In genomic region chr14:89324501-89325298, GRCh38 we compare ENCODE assay signal across 14 cellular contexts.
A peak's percentile ranks its signal among the peaks of the same experiment; 100 is the strongest.
DNase-seq lines count a peak whose midpoint lies in the region; ATAC-seq, FAIRE-seq and TF ChIP-seq lines count a peak whose summit lies in the region.
"Had no signal": no experiment of that assay in that cellular context is flagged by ENCODE, and none has a peak within 500 bp of the region (broad histone marks: within the 10 kb centered on the region; RNA-seq: fewer than 3 reads in every experiment).

No MANE protein-coding gene starts in this region.

- intact Hi-C loops in HepG2 (cut with micrococcal nuclease; ENCODE audit: unreplicated experiment) (no loop called here), right lobe of liver (cut with DNase I) (no loop called here), upper lobe of right lung (cut with DNase I) (no loop called here), left ventricle myocardium inferior (cut with micrococcal nuclease) (no loop called here)

- H3K4me3 ChIP-seq in HepG2 (replicated peaks in 1 of 3; ENCODE audit: insufficient read depth in 1 of 3, low read depth in 2 of 3, low read length in 3 of 3): no peak overlapping the region
- H3K4me3 ChIP-seq in right lobe of liver: no peak overlapping the region
- H3K4me3 ChIP-seq in Loucy (ENCODE audit: low read length, poor library complexity, severe bottlenecking): no peak overlapping the region
- no peak overlapping the region for H3K4me3 ChIP-seq in upper lobe of right lung
- H3K4me3 ChIP-seq in left ventricle myocardium inferior: no peak overlapping the region
- H3K4me3 ChIP-seq: mucosa of descending colon had no signal

- POLR2A ChIA-PET in HepG2 (lab: Yijun Ruan, JAX): interaction anchor here (1.0 kb wide), 1 partner anchor 27 kb away, joined by 3 read pairs; no protein-coding TSS in a partner anchor

- TF ChIP-seq CTCF in HepG2 (CRISPR knock-in tag; IDR thresholded peaks at IDR 0.05): no peak
- no peak for TF ChIP-seq CTCF in right lobe of liver (IDR thresholded peaks at IDR 0.05)
- no peak for TF ChIP-seq CTCF in Loucy (conservative IDR thresholded peaks at IDR 0.05; ENCODE audit: low read length)
- TF ChIP-seq CTCF in upper lobe of right lung (IDR thresholded peaks at IDR 0.05): no peak
- no peak for TF ChIP-seq CTCF in left ventricle myocardium inferior (IDR thresholded peaks at IDR 0.05; ENCODE audit: borderline replicate concordance)

- H3K79me2 ChIP-seq in HepG2 (ENCODE audit: insufficient read depth, low read length) (peaks cover 83% of the 10 kb centered on the region), Loucy (ENCODE audit: insufficient read depth, low read length) (peaks cover 90% of the 10 kb centered on the region)

- 98% methylated on average over 9 of the region's 9 CpGs for WGBS in HepG2 (ENCODE audit: low lambda C conversion rate)
- 89% methylated on average over 5 of the region's 9 CpGs for WGBS in right lobe of liver (ENCODE audit: insufficient coverage, low coverage, low lambda C conversion rate, missing lambda C conversion rate)

- in situ Hi-C loops in HepG2 (cut with HindIII; ENCODE audit: extremely low pct_ligation_motif_present, low pct_unique_long_range_greater_than_20kb): no loop called here

- no peak for FAIRE-seq in HepG2 (lab: Jason Lieb, UNC)
- FAIRE-seq: G401.6 had no signal

- CTCF ChIA-PET in HepG2 (lab: Yijun Ruan, JAX; ENCODE audit: low intra/inter-chr PET ratio, low total read pairs): no interaction called here

- no peak overlapping the region for H2AFZ ChIP-seq in HepG2 (ENCODE audit: low read length)
- H2AFZ ChIP-seq in Loucy (ENCODE audit: low read length): no peak overlapping the region

- no TSS peak for BruUV-seq in HepG2 (replicated peaks; lab: Mats Ljungman, UMichigan)

- TF ChIP-seq RAD21 in HepG2 (CRISPR knock-in tag; IDR thresholded peaks at IDR 0.05): no peak

- DNase-seq in HepG2 (ENCODE audit: low spot score) (no peak), right lobe of liver (no peak), upper lobe of right lung (no peak), OCI-M1 (lab: John Stamatoyannopoulos, UW) (no peak), left ventricle myocardium inferior (no peak)
- DNase-seq: activated CD4-positive, alpha-beta T cell treated with anti-CD3 and anti-CD28 coated beads for 1 hour; endodermal cell; mucosa of descending colon; NCI-H2107; stimulated activated naive CD4-positive, alpha-beta T cell treated with Interleukin-2 at 50 U/mL for 16 hours had no signal

- TF ChIP-seq POLR2A in HepG2 (IDR thresholded peaks at IDR 0.05; ENCODE audit: insufficient read depth in 1 of 2, low read depth in 2 of 2, low read length in 2 of 2): no peak
- no peak for TF ChIP-seq POLR2A in right lobe of liver (IDR thresholded peaks at IDR 0.05)

- no peaks in the 10 kb centered on the region for H3K9me2 ChIP-seq in Loucy (replicated peaks; ENCODE audit: low read depth, low read length)

- TF ChIP-seq EP300 in HepG2 (IDR thresholded peaks at IDR 0.05; ENCODE audit: low read depth in 2 of 2, low read length in 2 of 2) (no peak), HepG2 (CRISPR knock-in tag; IDR thresholded peaks at IDR 0.05; ENCODE audit: borderline replicate concordance) (no peak)

- no peak overlapping the region for H3K27ac ChIP-seq in HepG2 (ENCODE audit: extremely low read length, insufficient read depth, low read length)
- no peak overlapping the region for H3K27ac ChIP-seq in right lobe of liver
- H3K27ac ChIP-seq in upper lobe of right lung: no peak overlapping the region
- H3K27ac ChIP-seq in left ventricle myocardium inferior (replicated peaks): no peak overlapping the region

- H3K4me2 ChIP-seq in HepG2 (ENCODE audit: low read depth, low read length) (no peak overlapping the region), Loucy (ENCODE audit: low read depth, low read length, poor library complexity, severe bottlenecking) (peak overlapping the region; percentile 37)

- H4K20me1 ChIP-seq in HepG2 (ENCODE audit: insufficient read depth, low read length) (peaks cover 17% of the 10 kb centered on the region; the same call in 1 of the 2 replicates), Loucy (ENCODE audit: insufficient read depth, low read length, poor library complexity, severe bottlenecking) (peaks cover 37% of the 10 kb centered on the region)

- H3K36me3 ChIP-seq in HepG2 (replicated peaks in 1 of 2; ENCODE audit: control insufficient read depth in 1 of 2, insufficient read depth in 2 of 2, low read length in 2 of 2): peaks cover 17 to 35% of the 10 kb centered on the region in 2 experiments
- H3K36me3 ChIP-seq in right lobe of liver: no peaks in the 10 kb centered on the region
- peaks cover 45% of the 10 kb centered on the region; the same call in 1 of the 2 replicates for H3K36me3 ChIP-seq in Loucy (ENCODE audit: insufficient read depth, low read length)
- no peaks in the 10 kb centered on the region for H3K36me3 ChIP-seq in upper lobe of right lung
- peaks cover 8% of the 10 kb centered on the region for H3K36me3 ChIP-seq in left ventricle myocardium inferior

- H3K4me1 ChIP-seq in HepG2 (ENCODE audit: insufficient read depth, low read length): peaks cover 40% of the 10 kb centered on the region
- peaks cover 0 to 25% (median 9%) of the 10 kb centered on the region in 4 donors for H3K4me1 ChIP-seq in right lobe of liver
- H3K4me1 ChIP-seq in Loucy (ENCODE audit: insufficient read depth, low read length, poor library complexity, severe bottlenecking): peaks cover 11% of the 10 kb centered on the region
- peaks cover 4% of the 10 kb centered on the region for H3K4me1 ChIP-seq in upper lobe of right lung
- peaks cover 32% of the 10 kb centered on the region for H3K4me1 ChIP-seq in left ventricle myocardium inferior

- no peak overlapping the region for H3K9ac ChIP-seq in HepG2 (ENCODE audit: insufficient read depth, low read depth, low read length)
- no peak overlapping the region for H3K9ac ChIP-seq in Loucy (ENCODE audit: low read depth, low read length, poor library complexity, severe bottlenecking)

- H3K9me3 ChIP-seq in HepG2 (ENCODE audit: low read length) (no peaks in the 10 kb centered on the region), right lobe of liver (no peaks in the 10 kb centered on the region), Loucy (ENCODE audit: insufficient read depth, low read depth, low read length) (no peaks in the 10 kb centered on the region), upper lobe of right lung (no peaks in the 10 kb centered on the region), left ventricle myocardium inferior (replicated peaks) (no peaks in the 10 kb centered on the region)
- H3K9me3 ChIP-seq: mucosa of descending colon had no signal

- no peak for ATAC-seq in HepG2
- no peak for ATAC-seq in right lobe of liver
- ATAC-seq in HG02588 (IDR thresholded peaks at IDR 0.05; ENCODE audit: unreplicated experiment): peak; percentile 44
- peak; percentile 29 for ATAC-seq in upper lobe of right lung
- no peak for ATAC-seq in activated CD4-positive, CD25-positive, alpha-beta regulatory T cell treated with anti-CD3 and anti-CD28 coated beads, Interleukin-2, amount 50 U/mL, for 24 hours

- no peaks in the 10 kb centered on the region for H3K27me3 ChIP-seq in HepG2 (ENCODE audit: control insufficient read depth in 1 of 2, insufficient read depth in 2 of 2, low read length in 2 of 2)
- H3K27me3 ChIP-seq in right lobe of liver: no peaks in the 10 kb centered on the region
- no peaks in the 10 kb centered on the region for H3K27me3 ChIP-seq in Loucy (ENCODE audit: insufficient read depth, low read length, poor library complexity, severe bottlenecking)
- H3K27me3 ChIP-seq in upper lobe of right lung: no peaks in the 10 kb centered on the region
- no peaks in the 10 kb centered on the region for H3K27me3 ChIP-seq in left ventricle myocardium inferior (ENCODE audit: low read depth)

- no peaks in the 10 kb centered on the region for H3F3A ChIP-seq in Loucy (ENCODE audit: low read depth)

TF ChIP-seq in HepG2, 621 proteins besides CTCF, POLR2A, EP300 and RAD21:
- TF ChIP-seq RAD51 (IDR thresholded peaks at IDR 0.05; ENCODE audit: borderline replicate concordance): no peak
- TF ChIP-seq, protein P1, sequence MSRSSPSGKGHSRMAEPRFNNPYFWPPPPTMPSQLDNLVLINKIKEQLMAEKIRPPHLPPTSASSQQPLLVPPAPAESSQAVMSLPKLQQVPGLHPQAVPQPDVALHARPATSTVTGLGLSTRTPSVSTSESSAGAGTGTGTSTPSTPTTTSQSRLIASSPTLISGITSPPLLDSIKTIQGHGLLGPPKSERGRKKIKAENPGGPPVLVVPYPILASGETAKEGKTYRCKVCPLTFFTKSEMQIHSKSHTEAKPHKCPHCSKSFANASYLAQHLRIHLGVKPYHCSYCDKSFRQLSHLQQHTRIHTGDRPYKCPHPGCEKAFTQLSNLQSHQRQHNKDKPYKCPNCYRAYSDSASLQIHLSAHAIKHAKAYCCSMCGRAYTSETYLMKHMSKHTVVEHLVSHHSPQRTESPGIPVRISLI (CRISPR knock-in tag; IDR thresholded peaks at IDR 0.05; ENCODE audit: borderline replicate concordance): no peak
- TF ChIP-seq DNMT3B (CRISPR knock-in tag; conservative IDR thresholded peaks at IDR 0.05): no peak
- peak; percentile 11 to 55; a peak in 2 of 4 replicates for TF ChIP-seq MAFK (conservative IDR thresholded peaks at IDR 0.05 in 1 of 2, IDR thresholded peaks at IDR 0.05 in 1 of 2; ENCODE audit: low read length in 2 of 2)
- TF ChIP-seq ZNF644 (CRISPR knock-in tag; IDR thresholded peaks at IDR 0.05; ENCODE audit: low read depth): 0 out of 2 replicates have a peak, but pooled peaks have one; percentile 10
- no peak for TF ChIP-seq KDM3A (CRISPR knock-in tag; IDR thresholded peaks at IDR 0.05; ENCODE audit: low read depth)
- TF ChIP-seq, protein P2, sequence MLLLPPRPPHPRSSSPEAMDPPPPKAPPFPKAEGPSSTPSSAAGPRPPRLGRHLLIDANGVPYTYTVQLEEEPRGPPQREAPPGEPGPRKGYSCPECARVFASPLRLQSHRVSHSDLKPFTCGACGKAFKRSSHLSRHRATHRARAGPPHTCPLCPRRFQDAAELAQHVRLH (CRISPR knock-in tag; IDR thresholded peaks at IDR 0.05; ENCODE audit: borderline replicate concordance, low read depth): no peak
- TF ChIP-seq RARG (CRISPR knock-in tag; IDR thresholded peaks at IDR 0.05; ENCODE audit: low read depth): no peak
- TF ChIP-seq ETS1 (CRISPR knock-in tag; IDR thresholded peaks at IDR 0.05): no peak
TF ChIP-seq in HepG2: peak in this region for 2.

Comparison
In these comparisons a context has a peak if more than half of its experiments do, and no peak if none do; other contexts are left out.
1. ATAC-seq: peak in HG02588 (single experiment) and upper lobe of right lung (single experiment); none in HepG2 (single experiment), right lobe of liver (0 of 4) and activated CD4-positive, CD25-positive, alpha-beta regulatory T cell treated with anti-CD3 and anti-CD28 coated beads, Interleukin-2, amount 50 U/mL, for 24 hours (0 of 2).